In the genomic region with DNA sequence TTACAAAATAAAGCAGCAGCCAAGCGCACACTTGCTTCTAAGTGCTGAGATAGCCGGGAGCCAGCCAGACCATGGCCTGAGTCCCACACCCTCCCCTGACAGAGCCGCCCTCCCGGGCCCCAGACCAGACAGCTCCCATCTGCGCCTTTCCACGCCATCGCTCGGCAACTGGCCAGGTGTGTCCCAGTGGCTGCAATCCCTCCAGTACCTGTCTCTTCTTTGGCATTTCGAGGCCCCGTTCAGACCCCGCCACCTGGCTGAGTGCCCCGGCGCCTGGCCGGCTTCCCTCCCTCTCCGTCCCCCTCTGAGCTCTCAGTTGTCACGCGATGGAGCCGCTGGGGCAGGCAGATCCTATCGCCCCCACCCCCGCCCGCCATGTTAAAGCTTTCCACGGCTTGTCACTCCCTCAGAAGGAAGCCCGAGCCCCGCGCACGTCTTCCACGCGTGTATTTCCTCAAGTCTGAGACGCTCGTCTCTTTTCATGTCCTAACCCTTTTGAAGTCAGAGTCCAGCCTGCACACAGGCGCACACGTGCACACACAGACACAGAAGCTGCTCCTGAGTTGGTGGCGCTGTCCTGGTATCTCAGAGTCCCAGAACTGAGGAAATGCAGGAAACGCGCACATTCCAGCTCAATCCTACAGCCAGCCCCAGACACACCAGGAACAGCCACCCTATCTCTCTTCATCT, we compare ENCODE assay signal across 8 cellular contexts. TPM values are rescaled to one million over a fixed set of nuclear protein-coding genes. Genes with fewer than 3 reads are reported as not detected.
DNase-seq lines count a peak whose midpoint lies in the region; FAIRE-seq and TF ChIP-seq lines count a peak whose summit lies in the region.

No MANE protein-coding gene starts in this region.

- H2AFZ ChIP-seq in mammary epithelial cell (ENCODE audit: low read depth, low read length): no peak overlapping the region
- no peak overlapping the region for H2AFZ ChIP-seq in smooth muscle cell (ENCODE audit: low read depth)

- no peaks in the 10 kb centered on the region for H3K27me3 Mint-ChIP-seq in activated CD4-positive, alpha-beta memory T cell treated with anti-CD3 and anti-CD28 coated beads, Interleukin-2, amount 10 ng/mL, durations not matched to agents 7 days and 5 days

- H3K4me3 Mint-ChIP-seq in activated CD4-positive, alpha-beta memory T cell treated with anti-CD3 and anti-CD28 coated beads, Interleukin-2, amount 10 ng/mL, durations not matched to agents 7 days and 5 days: no peak overlapping the region

- dilution Hi-C loops in mammary epithelial cell (cut with HindIII; ENCODE audit: low sequenced_read_pairs): loop anchor here (10.0 kb wide), 1 partner anchor 47 kb away; no protein-coding TSS in a partner anchor

- no peaks in the 10 kb centered on the region for H3K27me3 ChIP-seq in mammary epithelial cell (ENCODE audit: insufficient read depth, low read length)
- H3K27me3 ChIP-seq in smooth muscle cell (ENCODE audit: low read depth): no peaks in the 10 kb centered on the region

- H3K4me2 ChIP-seq in mammary epithelial cell (ENCODE audit: insufficient read depth, low read depth, low read length) (peak overlapping the region; percentile 45), smooth muscle cell (peak overlapping the region; percentile 79)

- DNase-seq in LNCaP clone FGC (ENCODE audit: low read depth) (no peak), mammary epithelial cell (no peak), kidney (peak; percentile 93), smooth muscle cell (lab: John Stamatoyannopoulos, UW; ENCODE audit: unreplicated experiment) (peak; percentile 58), NCI-H1436 (lab: John Stamatoyannopoulos, UW) (no peak), urothelium cell line (ENCODE audit: low spot score) (no peak)
- no peak for DNase-seq in activated CD4-positive, alpha-beta memory T cell treated with anti-CD3 and anti-CD28 coated beads, Interleukin-2, amount 10 ng/mL, durations not matched to agents 7 days and 5 days
- no peak for DNase-seq in activated CD8-positive, alpha-beta memory T cell treated with anti-CD3 and anti-CD28 coated beads, Interleukin-2, amount 50 U/mL, for 4 hours

- H3K4me1 ChIP-seq in mammary epithelial cell (ENCODE audit: insufficient read depth, low read length) (peaks cover 40% of the 10 kb centered on the region), kidney (ENCODE audit: control insufficient read depth in 1 of 2, insufficient read depth in 1 of 2, low read depth in 1 of 2, low read length in 2 of 2) (peaks cover 46 to 51% of the 10 kb centered on the region in 2 donors), smooth muscle cell (ENCODE audit: low read depth) (peaks cover 30% of the 10 kb centered on the region)

- H3K36me3 ChIP-seq in mammary epithelial cell (ENCODE audit: insufficient read depth, low read length): peaks cover 4% of the 10 kb centered on the region
- H3K36me3 ChIP-seq in kidney (ENCODE audit: control insufficient read depth in 1 of 2, insufficient read depth in 2 of 2, low read length in 2 of 2): peaks cover 7 to 10% of the 10 kb centered on the region in 2 donors
- H3K36me3 ChIP-seq in smooth muscle cell (ENCODE audit: low read depth): no peaks in the 10 kb centered on the region

- H3K9me3 Mint-ChIP-seq in activated CD4-positive, alpha-beta memory T cell treated with anti-CD3 and anti-CD28 coated beads, Interleukin-2, amount 10 ng/mL, durations not matched to agents 7 days and 5 days: no peaks in the 10 kb centered on the region

- H3F3A ChIP-seq in smooth muscle cell (ENCODE audit: low read depth): peaks cover 17% of the 10 kb centered on the region

- H3K9me3 ChIP-seq in mammary epithelial cell (replicated peaks; ENCODE audit: insufficient read depth, low read length) (no peaks in the 10 kb centered on the region), kidney (ENCODE audit: control insufficient read depth in 1 of 2, low read length in 2 of 2) (no peaks in the 10 kb centered on the region), smooth muscle cell (replicated peaks; ENCODE audit: low read depth) (no peaks in the 10 kb centered on the region)

- no peak overlapping the region for H3K27ac ChIP-seq in mammary epithelial cell (ENCODE audit: insufficient read depth, low read depth, low read length)
- H3K27ac ChIP-seq in kidney (ENCODE audit: low read depth in 2 of 2, low read length in 2 of 2): peak overlapping the region; percentile 75 to 90
- peak overlapping the region; percentile 97 for H3K27ac ChIP-seq in smooth muscle cell (ENCODE audit: low read depth)

- H3K4me3 ChIP-seq in LNCaP clone FGC (ENCODE audit: low read depth, low read length) (peak overlapping the region; percentile 49), mammary epithelial cell (replicated peaks in 1 of 3; ENCODE audit: insufficient read depth in 1 of 3, low read depth in 2 of 3, low read length in 3 of 3) (no peak overlapping the region), kidney (ENCODE audit: low read length in 2 of 2) (peak overlapping the region in 1 of 2 donors; percentile 38), smooth muscle cell (peak overlapping the region; percentile 27)

- in situ Hi-C loops in mammary epithelial cell (cut with MboI; ENCODE audit: low sequenced_read_pairs in 2 of 2): no loop called here

- no TSS peak for BruUV-seq in mammary epithelial cell (replicated peaks; lab: Mats Ljungman, UMichigan)

- peaks cover 10% of the 10 kb centered on the region for H3K4me1 Mint-ChIP-seq in activated CD4-positive, alpha-beta memory T cell treated with anti-CD3 and anti-CD28 coated beads, Interleukin-2, amount 10 ng/mL, durations not matched to agents 7 days and 5 days

- no peak overlapping the region for H3K27ac Mint-ChIP-seq in activated CD4-positive, alpha-beta memory T cell treated with anti-CD3 and anti-CD28 coated beads, Interleukin-2, amount 10 ng/mL, durations not matched to agents 7 days and 5 days

- 21% methylated on average over 8 of the region's 35 CpGs for WGBS in mammary epithelial cell (ENCODE audit: low coverage, missing lambda C conversion rate)
- 29% methylated on average over 29 of the region's 35 CpGs for WGBS in smooth muscle cell (ENCODE audit: low lambda C conversion rate)

- H3K9ac ChIP-seq in mammary epithelial cell (ENCODE audit: insufficient read depth, low read length): no peak overlapping the region
- H3K9ac ChIP-seq in kidney (ENCODE audit: low read length in 2 of 2): peak overlapping the region in 1 of 2 donors; percentile 70
- H3K9ac ChIP-seq in smooth muscle cell (ENCODE audit: low read depth): peak overlapping the region; percentile 78

- no peaks in the 10 kb centered on the region for H4K20me1 ChIP-seq in mammary epithelial cell (ENCODE audit: insufficient read depth, low read length)
- peaks cover 97% of the 10 kb centered on the region for H4K20me1 ChIP-seq in smooth muscle cell (ENCODE audit: low read depth)

- TF ChIP-seq CTCF in LNCaP clone FGC (IDR thresholded peaks at IDR 0.05; ENCODE audit: control insufficient read depth, extremely low read depth, insufficient read depth): peak; percentile 44; the same call in 1 of the 2 replicates
- no peak for TF ChIP-seq CTCF in mammary epithelial cell (conservative IDR thresholded peaks at IDR 0.05 in 1 of 2, IDR thresholded peaks at IDR 0.05 in 1 of 2; ENCODE audit: extremely low read depth in 1 of 2, insufficient read depth in 1 of 2, low read depth in 1 of 2, low read length in 2 of 2)
- TF ChIP-seq CTCF in kidney (IDR thresholded peaks at IDR 0.05; ENCODE audit: borderline replicate concordance, extremely low read depth, insufficient read depth): no peak
- TF ChIP-seq CTCF in smooth muscle cell (IDR thresholded peaks at IDR 0.05; ENCODE audit: borderline replicate concordance, insufficient read depth, poor library complexity, severe bottlenecking): no peak

- CTCF ChIA-PET in mammary epithelial cell (lab: Charles Lee; ENCODE audit: low non-redundant PET): no interaction called here
- CTCF ChIA-PET in activated CD4-positive, alpha-beta memory T cell treated with anti-CD3 and anti-CD28 coated beads, Interleukin-2, amount 10 ng/mL, durations not matched to agents 7 days and 5 days (lab: Charles Lee): no interaction called here

- FAIRE-seq in kidney (lab: Jason Lieb, UNC) (no peak), urothelium cell line (lab: Jason Lieb, UNC) (no peak)

- peaks cover 20% of the 10 kb centered on the region for H3K36me3 Mint-ChIP-seq in activated CD4-positive, alpha-beta memory T cell treated with anti-CD3 and anti-CD28 coated beads, Interleukin-2, amount 10 ng/mL, durations not matched to agents 7 days and 5 days (ENCODE audit: low read depth)

- H3K79me2 ChIP-seq in mammary epithelial cell (ENCODE audit: insufficient read depth, low read length): peaks cover 91% of the 10 kb centered on the region
- H3K79me2 ChIP-seq in smooth muscle cell (ENCODE audit: low read depth): peaks cover 80% of the 10 kb centered on the region

- POLR2A ChIA-PET in activated CD4-positive, alpha-beta memory T cell treated with anti-CD3 and anti-CD28 coated beads, Interleukin-2, amount 10 ng/mL, durations not matched to agents 7 days and 5 days (lab: Charles Lee): interaction anchor here (0.5 kb wide), 1 partner anchor 233 kb away, joined by 3 read pairs; no protein-coding TSS in a partner anchor

- intact Hi-C loops in mammary epithelial cell (cut with micrococcal nuclease): loop anchor here (5.0 kb wide), 1 partner anchor 35 kb away; no protein-coding TSS in a partner anchor
- intact Hi-C loops in kidney (cut with DNase I): no loop called here

RNA-seq across cellular contexts. Expression of a gene that starts 7.9 kb away (rescaled TPM):
- total RNA-seq in mammary epithelial cell (10 to 100 TPM in 1 of 2 donors, 1 to 10 TPM in 1; 5.8 to 45.4 TPM), kidney (53.2 TPM), smooth muscle cell (15.4 and 18.8 TPM in 2 replicates)
- polyA plus RNA-seq in mammary epithelial cell (16.9 TPM), kidney (ENCODE audit: insufficient read depth, low read depth, low replicate concordance) (32.0 TPM), smooth muscle cell (25.2 and 27.3 TPM in 2 replicates)
- 14.5 TPM for polyA minus RNA-seq in mammary epithelial cell
- 10 to 100 TPM; 35.6 to 37.2 TPM for total RNA-seq in activated CD4-positive, alpha-beta memory T cell treated with anti-CD3 and anti-CD28 coated beads, Interleukin-2, amount 10 ng/mL, durations not matched to agents 7 days and 5 days

Comparison
In these comparisons a context has a peak if more than half of its experiments do, and no peak if none do; other contexts are left out.
1. DNase-seq: peak in kidney (single experiment) and smooth muscle cell (single experiment); none in LNCaP clone FGC (single experiment), mammary epithelial cell (single experiment), NCI-H1436 (single experiment), activated CD4-positive, alpha-beta memory T cell treated with anti-CD3 and anti-CD28 coated beads, Interleukin-2, amount 10 ng/mL, durations not matched to agents 7 days and 5 days (single experiment), activated CD8-positive, alpha-beta memory T cell treated with anti-CD3 and anti-CD28 coated beads, Interleukin-2, amount 50 U/mL, for 4 hours (single experiment) and urothelium cell line (single experiment).
2. H3K4me3 ChIP-seq: peak in LNCaP clone FGC (single experiment) and smooth muscle cell (single experiment); none in mammary epithelial cell (0 of 3).